In genomic region chr12:103677905-103678304, GRCh38 we compare ENCODE assay signal across 16 cellular contexts.
A peak's percentile ranks its signal among the peaks of the same experiment; 100 is the strongest.
DNase-seq lines count a peak whose midpoint lies in the region; ATAC-seq and TF ChIP-seq lines count a peak whose summit lies in the region.
"Had no signal": no experiment of that assay in that cellular context is flagged by ENCODE, and none has a peak within 500 bp of the region (broad histone marks: within the 10 kb centered on the region; RNA-seq: fewer than 3 reads in every experiment).

No MANE protein-coding gene starts in this region.

- H3K4me3 ChIP-seq in HEK293 (ENCODE audit: low read depth, low read length): no peak overlapping the region
- H3K4me3 ChIP-seq: MG63 had no signal

- CTCF ChIA-PET in HEK293 (lab: Yijun Ruan, JAX): interaction anchor here (1.8 kb wide), 1 partner anchor 45 kb away, joined by 7 read pairs; no protein-coding TSS in a partner anchor

- no peaks in the 10 kb centered on the region for H3K9me3 ChIP-seq in HEK293 (ENCODE audit: control insufficient read depth, insufficient read depth, low read depth, low read length)
- H3K9me3 ChIP-seq: Caco-2, MG63 had no signal

- DNase-seq in DMS153 treated with DMSO at 0.1 percent for 48 hours (lab: John Stamatoyannopoulos, UW; ENCODE audit: unreplicated experiment) (peak; percentile 36), NCI-H510A treated with DMSO at 0.1 percent for 48 hours (lab: John Stamatoyannopoulos, UW) (peak; percentile 52), foreskin keratinocyte (no peak), NCI-H2196 treated with DMSO at 0.1 percent for 48 hours (lab: John Stamatoyannopoulos, UW; ENCODE audit: unreplicated experiment) (no peak), mesenteric fat pad (ENCODE audit: low spot score) (no peak)
- no peak for DNase-seq in stimulated activated CD4-positive, alpha-beta T cell treated with anti-CD3 and anti-CD28 coated beads, Interleukin-12 subunit alpha, Interleukin-12 subunit beta, amount 100 ng/mL, for 4 hours
- no peak for DNase-seq in activated T-cell treated with anti-CD3 and anti-CD28 coated beads, Interleukin-2, amount 50 U/mL, for 1 hour
- DNase-seq: Caco-2; CD4-positive, alpha-beta T cell; DMS 273 treated with DMSO at 0.1 percent for 48 hours; GDM1; Kasumi-1; MG63; NCI-H1694; NCI-H2107 had no signal

- no peak for TF ChIP-seq CTCF in HEK293 (tag by site-specific recombination; IDR thresholded peaks at IDR 0.05)
- TF ChIP-seq CTCF in foreskin keratinocyte (conservative IDR thresholded peaks at IDR 0.05): no peak

- peaks cover 12% of the 10 kb centered on the region for H3K27me3 ChIP-seq in foreskin keratinocyte
- H3K27me3 ChIP-seq: MG63 had no signal

- H3K36me3 ChIP-seq in HEK293 (ENCODE audit: control insufficient read depth in 2 of 2, insufficient read depth in 1 of 2, low read length in 2 of 2): no peaks in the 10 kb centered on the region
- H3K36me3 ChIP-seq: MG63 had no signal

- peak; percentile 14 for ATAC-seq in foreskin keratinocyte

- no peak overlapping the region for H3K27ac ChIP-seq in HEK293 (ENCODE audit: extremely low read depth, low read depth, low read length)
- no peak overlapping the region for H3K27ac ChIP-seq in foreskin keratinocyte

- POLR2A ChIA-PET in HEK293 (lab: Yijun Ruan, JAX): no interaction called here

- no peaks in the 10 kb centered on the region; the same call in 1 of the 2 replicates for H3K4me1 ChIP-seq in HEK293 (ENCODE audit: control insufficient read depth, insufficient read depth, low read length)
- H3K4me1 ChIP-seq in foreskin keratinocyte: no peaks in the 10 kb centered on the region

TF ChIP-seq in HEK293, 187 proteins besides CTCF, POLR2A, EP300 and RAD21:
- no peak for TF ChIP-seq TRIM28 (IDR thresholded peaks at IDR 0.05; ENCODE audit: borderline replicate concordance, low read length)
- TF ChIP-seq SCRT1 (tag by site-specific recombination; IDR thresholded peaks at IDR 0.05; ENCODE audit: borderline replicate concordance): peak; percentile 65
- TF ChIP-seq ZNF707 (tag by site-specific recombination; IDR thresholded peaks at IDR 0.05): no peak
- no peak for TF ChIP-seq MZF1 (tag by site-specific recombination; IDR thresholded peaks at IDR 0.05; ENCODE audit: borderline replicate concordance)
- TF ChIP-seq ZBTB48 (tag by site-specific recombination; IDR thresholded peaks at IDR 0.05): no peak
- TF ChIP-seq, protein P1, sequence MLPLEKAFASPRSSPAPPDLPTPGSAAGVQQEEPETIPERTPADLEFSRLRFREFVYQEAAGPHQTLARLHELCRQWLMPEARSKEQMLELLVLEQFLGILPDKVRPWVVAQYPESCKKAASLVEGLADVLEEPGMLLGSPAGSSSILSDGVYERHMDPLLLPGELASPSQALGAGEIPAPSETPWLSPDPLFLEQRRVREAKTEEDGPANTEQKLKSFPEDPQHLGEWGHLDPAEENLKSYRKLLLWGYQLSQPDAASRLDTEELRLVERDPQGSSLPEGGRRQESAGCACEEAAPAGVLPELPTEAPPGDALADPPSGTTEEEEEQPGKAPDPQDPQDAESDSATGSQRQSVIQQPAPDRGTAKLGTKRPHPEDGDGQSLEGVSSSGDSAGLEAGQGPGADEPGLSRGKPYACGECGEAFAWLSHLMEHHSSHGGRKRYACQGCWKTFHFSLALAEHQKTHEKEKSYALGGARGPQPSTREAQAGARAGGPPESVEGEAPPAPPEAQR (tag by site-specific recombination; IDR thresholded peaks at IDR 0.05): no peak
- TF ChIP-seq ZNF223 (tag by site-specific recombination; IDR thresholded peaks at IDR 0.05): no peak
- TF ChIP-seq, protein P2, sequence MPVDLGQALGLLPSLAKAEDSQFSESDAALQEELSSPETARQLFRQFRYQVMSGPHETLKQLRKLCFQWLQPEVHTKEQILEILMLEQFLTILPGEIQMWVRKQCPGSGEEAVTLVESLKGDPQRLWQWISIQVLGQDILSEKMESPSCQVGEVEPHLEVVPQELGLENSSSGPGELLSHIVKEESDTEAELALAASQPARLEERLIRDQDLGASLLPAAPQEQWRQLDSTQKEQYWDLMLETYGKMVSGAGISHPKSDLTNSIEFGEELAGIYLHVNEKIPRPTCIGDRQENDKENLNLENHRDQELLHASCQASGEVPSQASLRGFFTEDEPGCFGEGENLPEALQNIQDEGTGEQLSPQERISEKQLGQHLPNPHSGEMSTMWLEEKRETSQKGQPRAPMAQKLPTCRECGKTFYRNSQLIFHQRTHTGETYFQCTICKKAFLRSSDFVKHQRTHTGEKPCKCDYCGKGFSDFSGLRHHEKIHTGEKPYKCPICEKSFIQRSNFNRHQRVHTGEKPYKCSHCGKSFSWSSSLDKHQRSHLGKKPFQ (tag by site-specific recombination; IDR thresholded peaks at IDR 0.05): no peak
- peak; percentile 66; the same call in 1 of the 2 replicates for TF ChIP-seq SCRT2 (tag by site-specific recombination; IDR thresholded peaks at IDR 0.05)
- no peak for TF ChIP-seq BCL6B (tag by site-specific recombination; IDR thresholded peaks at IDR 0.05)
- TF ChIP-seq, protein P3, sequence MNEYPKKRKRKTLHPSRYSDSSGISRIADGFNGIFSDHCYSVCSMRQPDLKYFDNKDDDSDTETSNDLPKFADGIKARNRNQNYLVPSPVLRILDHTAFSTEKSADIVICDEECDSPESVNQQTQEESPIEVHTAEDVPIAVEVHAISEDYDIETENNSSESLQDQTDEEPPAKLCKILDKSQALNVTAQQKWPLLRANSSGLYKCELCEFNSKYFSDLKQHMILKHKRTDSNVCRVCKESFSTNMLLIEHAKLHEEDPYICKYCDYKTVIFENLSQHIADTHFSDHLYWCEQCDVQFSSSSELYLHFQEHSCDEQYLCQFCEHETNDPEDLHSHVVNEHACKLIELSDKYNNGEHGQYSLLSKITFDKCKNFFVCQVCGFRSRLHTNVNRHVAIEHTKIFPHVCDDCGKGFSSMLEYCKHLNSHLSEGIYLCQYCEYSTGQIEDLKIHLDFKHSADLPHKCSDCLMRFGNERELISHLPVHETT (tag by site-specific recombination; IDR thresholded peaks at IDR 0.05): no peak
- no peak for TF ChIP-seq ZNF664 (tag by site-specific recombination; IDR thresholded peaks at IDR 0.05)

Comparison
In these comparisons a context has a peak if more than half of its experiments do, and no peak if none do; other contexts are left out.
1. DNase-seq: peak in DMS153 treated with DMSO at 0.1 percent for 48 hours (single experiment) and NCI-H510A treated with DMSO at 0.1 percent for 48 hours (single experiment); none in foreskin keratinocyte (0 of 2), stimulated activated CD4-positive, alpha-beta T cell treated with anti-CD3 and anti-CD28 coated beads, Interleukin-12 subunit alpha, Interleukin-12 subunit beta, amount 100 ng/mL, for 4 hours (single experiment), activated T-cell treated with anti-CD3 and anti-CD28 coated beads, Interleukin-2, amount 50 U/mL, for 1 hour (single experiment), NCI-H2196 treated with DMSO at 0.1 percent for 48 hours (single experiment) and mesenteric fat pad (single experiment).